In the genomic region with DNA sequence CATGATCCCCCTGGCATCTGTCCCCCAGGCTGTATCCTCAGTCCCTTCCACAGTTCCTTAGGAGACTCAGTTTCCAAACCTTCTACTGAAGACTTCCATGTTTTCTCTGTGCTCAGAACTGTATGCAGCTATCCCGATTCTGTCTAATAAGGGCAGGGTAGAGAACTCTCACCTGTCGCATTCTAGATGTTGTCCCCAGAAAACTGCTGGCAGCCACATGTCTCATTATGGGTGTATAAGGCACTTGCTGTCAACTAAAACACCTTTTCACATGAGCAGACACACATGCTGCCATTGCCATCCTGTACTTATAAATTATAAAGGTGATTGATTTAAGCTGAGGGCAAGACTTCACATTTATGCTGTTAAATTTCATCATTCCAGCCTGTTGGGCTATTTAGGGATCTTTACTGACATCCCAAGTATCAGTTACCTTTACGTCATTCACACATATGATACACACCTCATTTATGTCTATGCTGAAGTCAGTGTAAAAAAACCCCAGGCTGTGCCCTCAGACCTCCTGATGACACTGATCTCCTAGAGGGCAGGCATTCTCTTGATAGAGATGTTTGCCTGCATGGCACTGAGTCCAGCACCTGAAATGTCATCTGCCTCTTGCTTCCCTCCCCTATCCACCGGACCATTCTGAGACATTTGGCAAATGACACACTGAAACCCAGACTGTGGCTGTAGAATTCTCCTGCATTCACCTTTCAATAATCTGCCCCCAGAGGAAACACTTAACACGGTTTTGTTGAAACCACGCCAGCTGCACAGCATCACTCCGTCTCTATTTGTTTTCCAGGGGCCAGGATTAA, we compare ENCODE assay signal across 9 cellular contexts. TPM values are rescaled to one million over a fixed set of nuclear protein-coding genes. Genes with fewer than 3 reads are reported as not detected.
DNase-seq lines count a peak whose midpoint lies in the region; ATAC-seq and TF ChIP-seq lines count a peak whose summit lies in the region.
"Had no signal": no experiment of that assay in that cellular context is flagged by ENCODE, and none has a peak within 500 bp of the region (broad histone marks: within the 10 kb centered on the region; RNA-seq: fewer than 3 reads in every experiment).

No MANE protein-coding gene starts in this region.

- no peaks in the 10 kb centered on the region for H3K36me3 Mint-ChIP-seq in activated naive CD4-positive, alpha-beta T cell treated with anti-CD3 and anti-CD28 coated beads, Interleukin-2, amount 50 U/mL, for 72 hours
- H3K36me3 Mint-ChIP-seq: IgD-negative memory B cell had no signal

- ATAC-seq in activated naive CD4-positive, alpha-beta T cell treated with anti-CD3 and anti-CD28 coated beads, Interleukin-2, amount 50 U/mL, for 72 hours, result peak; percentile 65 to 74

- H3K27me3 ChIP-seq in esophagus muscularis mucosa, result no peaks in the 10 kb centered on the region
- no peaks in the 10 kb centered on the region for H3K27me3 ChIP-seq in suprapubic skin

- TF ChIP-seq CTCF in esophagus muscularis mucosa (IDR thresholded peaks at IDR 0.05) (no peak), suprapubic skin (IDR thresholded peaks at IDR 0.05) (no peak), GM10266 (IDR thresholded peaks at IDR 0.05; ENCODE audit: control insufficient read depth, insufficient read depth, low read depth, missing control alignments) (no peak)

- H3K9me3 ChIP-seq in esophagus muscularis mucosa (no peaks in the 10 kb centered on the region), suprapubic skin (no peaks in the 10 kb centered on the region)

- DNase-seq in activated naive CD4-positive, alpha-beta T cell treated with anti-CD3 and anti-CD28 coated beads, Interleukin-2, amount 50 U/mL, for 72 hours (ENCODE audit: low spot score in 2 of 2), result peak in 1 of 2 donors; percentile 32
- DNase-seq in activated naive CD4-positive, alpha-beta T cell treated with anti-CD3 and anti-CD28 coated beads, Interleukin-2, amount 50 U/mL, for 16 hours, result no peak
- DNase-seq in NCI-H69 (lab: John Stamatoyannopoulos, UW) (peak; percentile 72), esophagus muscularis mucosa (ENCODE audit: extremely low spot score) (no peak), suprapubic skin (ENCODE audit: low spot score in 2 of 2) (no peak), GM10266 (ENCODE audit: extremely low spot score) (no peak), NOMO-1 (lab: John Stamatoyannopoulos, UW; ENCODE audit: unreplicated experiment in 2 of 2) (no peak)
- DNase-seq in stimulated activated CD4-positive, alpha-beta T cell treated with anti-CD3 and anti-CD28 coated beads, Interleukin-4, amount 100 ng/mL, for 24 hours, result no peak

- no peaks in the 10 kb centered on the region for H3K9me3 Mint-ChIP-seq in activated naive CD4-positive, alpha-beta T cell treated with anti-CD3 and anti-CD28 coated beads, Interleukin-2, amount 50 U/mL, for 72 hours
- H3K9me3 Mint-ChIP-seq: IgD-negative memory B cell had no signal

- WGBS in esophagus muscularis mucosa, result 73% methylated on average over 7 of the region's 7 CpGs
- WGBS in suprapubic skin, result 75% methylated on average over 7 of the region's 7 CpGs

- TF ChIP-seq EP300 in esophagus muscularis mucosa (IDR thresholded peaks at IDR 0.05) (no peak), suprapubic skin (IDR thresholded peaks at IDR 0.05) (no peak)

- H3K27ac Mint-ChIP-seq in activated naive CD4-positive, alpha-beta T cell treated with anti-CD3 and anti-CD28 coated beads, Interleukin-2, amount 50 U/mL, for 72 hours, result peak overlapping the region; percentile 34 to 85

- TF ChIP-seq POLR2A in esophagus muscularis mucosa (IDR thresholded peaks at IDR 0.05; ENCODE audit: low read depth) (no peak), suprapubic skin (IDR thresholded peaks at IDR 0.05) (no peak)

- intact Hi-C loops in esophagus muscularis mucosa (cut with DNase I), result loop anchor here (10.0 kb wide), 1 partner anchor 607 kb away; no protein-coding TSS in a partner anchor

- H3K36me3 ChIP-seq in esophagus muscularis mucosa (peaks cover 0 to 5% (median 3%) of the 10 kb centered on the region in 4 donors), suprapubic skin (no peaks in the 10 kb centered on the region)

- H3K27ac ChIP-seq in esophagus muscularis mucosa (replicated peaks in 1 of 4) (peak overlapping the region; percentile 35 to 83 (median 77)), suprapubic skin (peak overlapping the region; percentile 78)

- H3K4me1 ChIP-seq in esophagus muscularis mucosa, result peaks cover 21 to 61% (median 46%) of the 10 kb centered on the region in 4 donors
- peaks cover 29% of the 10 kb centered on the region for H3K4me1 ChIP-seq in suprapubic skin

- H3K4me3 ChIP-seq in esophagus muscularis mucosa, result no peak overlapping the region
- no peak overlapping the region for H3K4me3 ChIP-seq in suprapubic skin

RNA-seq across cellular contexts. Expression of a gene that starts 35.8 kb away (rescaled TPM):
- total RNA-seq in activated naive CD4-positive, alpha-beta T cell treated with anti-CD3 and anti-CD28 coated beads, Interleukin-2, amount 50 U/mL, for 72 hours, result 10 to 100 TPM in 1 of 2 donors, 1 to 10 TPM in 1; 6.0 to 14.3 TPM
- total RNA-seq in esophagus muscularis mucosa, result 10 to 100 TPM; 38.5 to 65.2 (median 41.6) TPM
- total RNA-seq in suprapubic skin, result 10 to 100 TPM; 16.9 to 25.9 (median 19.1) TPM

RNA-seq across cellular contexts. Expression of a gene that starts 36.0 kb away (rescaled TPM):
- 10 to 100 TPM; 22.7 to 34.2 TPM for total RNA-seq in activated naive CD4-positive, alpha-beta T cell treated with anti-CD3 and anti-CD28 coated beads, Interleukin-2, amount 50 U/mL, for 72 hours
- total RNA-seq in esophagus muscularis mucosa (10 to 100 TPM; 19.3 to 27.0 (median 22.0) TPM), suprapubic skin (10 to 100 TPM; 13.1 to 33.0 (median 19.5) TPM)
